8 cellular contexts compared by ENCODE assay signal in genomic region chr17:7477392-7478275, GRCh38. TPM values are rescaled to one million over a fixed set of nuclear protein-coding genes. Genes with fewer than 3 reads are reported as not detected.
A peak's percentile ranks its signal among the peaks of the same experiment; 100 is the strongest.
DNase-seq lines count a peak whose midpoint lies in the region; ATAC-seq and TF ChIP-seq lines count a peak whose summit lies in the region.

No MANE protein-coding gene starts in this region.

- no peaks in the 10 kb centered on the region for H3K27me3 ChIP-seq in PC-9 (ENCODE audit: insufficient read depth, low read depth)
- no peaks in the 10 kb centered on the region for H3K27me3 ChIP-seq in mammary epithelial cell (ENCODE audit: insufficient read depth, low read length)

- peak overlapping the region; percentile 78 for H3K4me2 ChIP-seq in PC-9
- H3K4me2 ChIP-seq in mammary epithelial cell (ENCODE audit: insufficient read depth, low read depth, low read length) = peak overlapping the region; percentile 98

- H3K36me3 ChIP-seq in PC-9 (ENCODE audit: low read depth) = no peaks in the 10 kb centered on the region
- no peaks in the 10 kb centered on the region for H3K36me3 ChIP-seq in mammary epithelial cell (ENCODE audit: insufficient read depth, low read length)

- peak; percentile 54 for DNase-seq in D341Med (ENCODE audit: low spot score)
- peak in 1 of 2 experiments; percentile 74 for DNase-seq in PC-9
- DNase-seq in mammary epithelial cell = no peak
- peak; percentile 74 for DNase-seq in islet precursor cell
- no peak for DNase-seq in HT-29 (ENCODE audit: low spot score)
- no peak for DNase-seq in NCI-H187 treated with DMSO at 0.1 percent for 48 hours (lab: John Stamatoyannopoulos, UW)

- CTCF ChIA-PET in PC-9 (lab: Charles Lee) (no interaction called here), mammary epithelial cell (lab: Charles Lee; ENCODE audit: low non-redundant PET) (no interaction called here)

- peak overlapping the region; percentile 49 for H3K9ac ChIP-seq in mammary epithelial cell (ENCODE audit: insufficient read depth, low read length)

- 10% methylated on average over 20 of the region's 26 CpGs for WGBS in mammary epithelial cell (ENCODE audit: low coverage, missing lambda C conversion rate)

- H4K20me1 ChIP-seq in PC-9 (ENCODE audit: insufficient read depth) = no peaks in the 10 kb centered on the region
- no peaks in the 10 kb centered on the region for H4K20me1 ChIP-seq in mammary epithelial cell (ENCODE audit: insufficient read depth, low read length)

- no peak for ATAC-seq in GM21529 (IDR thresholded peaks at IDR 0.05; ENCODE audit: unreplicated experiment)

- POLR2A ChIA-PET in PC-9 (lab: Charles Lee; ENCODE audit: unreplicated experiment) = interaction anchor here (0.6 to 0.7 kb wide), 3 partner anchors 10 to 257 kb away, joined by 3 to 11 read pairs (median 7); no protein-coding TSS in a partner anchor

- dilution Hi-C loops in mammary epithelial cell (cut with HindIII; ENCODE audit: low sequenced_read_pairs) = loop anchor here (5.0 kb wide), 3 partner anchors 45 to 105 kb away; partner anchors contain the start of gene MPDU1

- H3F3A ChIP-seq in PC-9 (ENCODE audit: insufficient read depth, low read depth) = peaks cover 14% of the 10 kb centered on the region; the same call in 1 of the 2 replicates

- H2AFZ ChIP-seq in PC-9 (no peak overlapping the region), mammary epithelial cell (ENCODE audit: low read depth, low read length) (no peak overlapping the region)

- H3K9me3 ChIP-seq in PC-9 (ENCODE audit: insufficient read depth, low read depth) (no peaks in the 10 kb centered on the region), mammary epithelial cell (replicated peaks; ENCODE audit: insufficient read depth, low read length) (no peaks in the 10 kb centered on the region)

- in situ Hi-C loops in mammary epithelial cell (cut with MboI; ENCODE audit: low sequenced_read_pairs in 2 of 2) = loop anchor here in 1 of 2 donors (5.0 kb wide), 1 partner anchor 40 kb away; the partner anchor contains the start of genes FGF11 and TMEM102

- H3K4me3 ChIP-seq in PC-9 = no peak overlapping the region
- peak overlapping the region; percentile 50 to 76 (median 53) for H3K4me3 ChIP-seq in mammary epithelial cell (replicated peaks in 1 of 3; ENCODE audit: insufficient read depth in 1 of 3, low read depth in 2 of 3, low read length in 3 of 3)
- peak overlapping the region; percentile 61 to 99 (median 85) for H3K4me3 ChIP-seq in skin epidermis

- intact Hi-C loops in PC-9 (cut with micrococcal nuclease; ENCODE audit: unreplicated experiment) (loop anchor here (2.0 kb wide), 1 partner anchor 33 kb away; the partner anchor contains the start of gene CHRNB1), mammary epithelial cell (cut with micrococcal nuclease) (loop anchor here (2.0 kb wide), 1 partner anchor 41 kb away; no protein-coding TSS in a partner anchor)

- H3K4me1 ChIP-seq in PC-9 (replicated peaks; ENCODE audit: insufficient read depth) = peaks cover 37% of the 10 kb centered on the region
- H3K4me1 ChIP-seq in mammary epithelial cell (ENCODE audit: insufficient read depth, low read length) = peaks cover 45% of the 10 kb centered on the region

- BruUV-seq in PC-9 (replicated peaks; lab: Mats Ljungman, UMichigan) = no TSS peak
- no TSS peak for BruUV-seq in mammary epithelial cell (replicated peaks; lab: Mats Ljungman, UMichigan)

- no peak for TF ChIP-seq CTCF in PC-9 (conservative IDR thresholded peaks at IDR 0.05)
- TF ChIP-seq CTCF in mammary epithelial cell (conservative IDR thresholded peaks at IDR 0.05 in 1 of 2, IDR thresholded peaks at IDR 0.05 in 1 of 2; ENCODE audit: extremely low read depth in 1 of 2, insufficient read depth in 1 of 2, low read depth in 1 of 2, low read length in 2 of 2) = no peak

- H3K79me2 ChIP-seq in PC-9 (ENCODE audit: low read depth) = peaks cover 58% of the 10 kb centered on the region
- H3K79me2 ChIP-seq in mammary epithelial cell (ENCODE audit: insufficient read depth, low read length) = peaks cover 76% of the 10 kb centered on the region

- no peaks in the 10 kb centered on the region for H3K9me2 ChIP-seq in PC-9 (ENCODE audit: insufficient read depth)

- H3K27ac ChIP-seq in PC-9 = no peak overlapping the region
- peak overlapping the region; percentile 67 for H3K27ac ChIP-seq in mammary epithelial cell (ENCODE audit: insufficient read depth, low read depth, low read length)
- H3K27ac ChIP-seq in skin epidermis = peak overlapping the region in 20 of 21 experiments; percentile 96 to 100 (median 100)

RNA-seq across cellular contexts. Expression of gene ZBTB4, which starts 1.8 kb away (rescaled TPM):
- total RNA-seq in PC-9 (2021) (50.6 and 54.0 TPM in 2 replicates), mammary epithelial cell (10 to 100 TPM; 32.5 to 56.3 TPM)
- polyA plus RNA-seq in mammary epithelial cell = 20.9 TPM
- 66.9 TPM for polyA minus RNA-seq in mammary epithelial cell
- total RNA-seq in HT-29 (2014; rRNA removed; shearing (Covaris generic)) = 8.4 and 10.0 TPM in 2 replicates

RNA-seq across cellular contexts. Expression of gene SLC35G6, which starts 3.6 kb away (rescaled TPM):
- total RNA-seq in PC-9 (2021) = not detected in 2 replicates
- total RNA-seq in mammary epithelial cell = not detected
- polyA plus RNA-seq in mammary epithelial cell = not detected
- polyA minus RNA-seq in mammary epithelial cell = not detected
- 0.28 TPM in 1 of 2 replicates, not detected in the other for total RNA-seq in HT-29 (2014; rRNA removed; shearing (Covaris generic))

RNA-seq across cellular contexts. Expression of gene POLR2A, which starts 6.5 kb away (rescaled TPM):
- 149 and 166 TPM in 2 replicates for total RNA-seq in PC-9 (2021)
- 100 to 1,000 TPM; 168 to 184 TPM for total RNA-seq in mammary epithelial cell
- polyA plus RNA-seq in mammary epithelial cell = 8.6 TPM
- 461 TPM for polyA minus RNA-seq in mammary epithelial cell
- 26.0 and 58.6 TPM in 2 replicates for total RNA-seq in HT-29 (2014; rRNA removed; shearing (Covaris generic))

RNA-seq across cellular contexts. Expression of gene CHRNB1, which starts 32.8 kb away (rescaled TPM):
- total RNA-seq in PC-9 (2021) (31.9 and 53.4 TPM in 2 replicates), mammary epithelial cell (10 to 100 TPM; 30.2 to 35.4 TPM)
- 33.8 TPM for polyA plus RNA-seq in mammary epithelial cell
- 10.9 TPM for polyA minus RNA-seq in mammary epithelial cell
- total RNA-seq in HT-29 (2014; rRNA removed; shearing (Covaris generic)) = 0.83 and 1.6 TPM in 2 replicates

RNA-seq across cellular contexts. Expression of gene FGF11, which starts 38.3 kb away (rescaled TPM):
- 15.2 and 23.2 TPM in 2 replicates for total RNA-seq in PC-9 (2021)
- 10 to 100 TPM; 11.2 to 20.2 TPM for total RNA-seq in mammary epithelial cell
- 16.8 TPM for polyA plus RNA-seq in mammary epithelial cell
- polyA minus RNA-seq in mammary epithelial cell = 13.5 TPM
- 0.46 and 0.52 TPM in 2 replicates for total RNA-seq in HT-29 (2014; rRNA removed; shearing (Covaris generic))

Comparison
In these comparisons a context has a peak if more than half of its experiments do, and no peak if none do; other contexts are left out.
1. DNase-seq: peak in D341Med (single experiment) and islet precursor cell (single experiment); none in mammary epithelial cell (single experiment), HT-29 (single experiment) and NCI-H187 treated with DMSO at 0.1 percent for 48 hours (single experiment).